ENCODE assay signal across 9 cellular contexts in genomic region chr5:150562832-150563231, GRCh38. TPM values are rescaled to one million over a fixed set of nuclear protein-coding genes. Genes with fewer than 3 reads are reported as not detected.
DNase-seq lines count a peak whose midpoint lies in the region; ATAC-seq and TF ChIP-seq lines count a peak whose summit lies in the region.
"Had no signal": no experiment of that assay in that cellular context is flagged by ENCODE, and none has a peak within 500 bp of the region (broad histone marks: within the 10 kb centered on the region; RNA-seq: fewer than 3 reads in every experiment).

No MANE protein-coding gene starts in this region.

- peaks cover 3% of the 10 kb centered on the region for H3K9me3 Mint-ChIP-seq in neural crest cell
- H3K9me3 Mint-ChIP-seq: immature natural killer cell had no signal

- H3K36me3 Mint-ChIP-seq in neural crest cell (ENCODE audit: low read depth), result no peaks in the 10 kb centered on the region
- H3K36me3 Mint-ChIP-seq: immature natural killer cell had no signal

- DNase-seq in AML-193 (lab: John Stamatoyannopoulos, UW) (peak; percentile 39 to 62), GM10266 (ENCODE audit: extremely low spot score) (no peak), NOMO-1 treated with dmso at 0.1 percent for 144 hours (lab: John Stamatoyannopoulos, UW; ENCODE audit: unreplicated experiment) (peak; percentile 7), cardiac fibroblast (ENCODE audit: low read depth in 2 of 2) (peak; percentile 73 to 82), neural crest cell (ENCODE audit: low read depth, low spot score) (peak; percentile 24), coronary artery (ENCODE audit: low spot score) (no peak)

- H3K27ac Mint-ChIP-seq in neural crest cell (ENCODE audit: unreplicated experiment), result no peak overlapping the region

- ATAC-seq in GM19455 (IDR thresholded peaks at IDR 0.05; ENCODE audit: unreplicated experiment) (no peak), GM21786 (IDR thresholded peaks at IDR 0.05; ENCODE audit: unreplicated experiment) (no peak)

- H3K4me3 Mint-ChIP-seq in neural crest cell, result no peak overlapping the region
- H3K4me3 Mint-ChIP-seq: immature natural killer cell had no signal

- no peaks in the 10 kb centered on the region for H3K27me3 Mint-ChIP-seq in neural crest cell (ENCODE audit: low read depth)

- no peak overlapping the region for H3K27ac ChIP-seq in coronary artery

- peaks cover 8% of the 10 kb centered on the region for H3K4me1 Mint-ChIP-seq in neural crest cell
- H3K4me1 Mint-ChIP-seq: immature natural killer cell had no signal

- H3K4me3 ChIP-seq in cardiac fibroblast (replicated peaks in 1 of 2; ENCODE audit: low read depth in 2 of 2, low read length in 2 of 2) (no peak overlapping the region), coronary artery (no peak overlapping the region)

- peak; percentile 49 for TF ChIP-seq CTCF in GM10266 (IDR thresholded peaks at IDR 0.05; ENCODE audit: control insufficient read depth, insufficient read depth, low read depth, missing control alignments)
- TF ChIP-seq CTCF in cardiac fibroblast (IDR thresholded peaks at IDR 0.05; ENCODE audit: low read depth, low read length), result peak; percentile 57
- peak; percentile 71 for TF ChIP-seq CTCF in neural crest cell (conservative IDR thresholded peaks at IDR 0.05)
- no peak for TF ChIP-seq CTCF in coronary artery (IDR thresholded peaks at IDR 0.05)

RNA-seq across cellular contexts. Expression of gene NDST1, which starts 54.9 kb away (rescaled TPM):
- total RNA-seq in neural crest cell, result 108 and 112 TPM in 2 replicates

Comparison
In these comparisons a context has a peak if more than half of its experiments do, and no peak if none do; other contexts are left out.
1. DNase-seq: peak in AML-193 (2 of 2), NOMO-1 treated with dmso at 0.1 percent for 144 hours (single experiment), cardiac fibroblast (2 of 2) and neural crest cell (single experiment); none in GM10266 (single experiment) and coronary artery (single experiment).